Comparison of ENCODE assay signal across 1 cellular context in genomic region chr14:99683619-99684355, GRCh38.
A peak's percentile ranks its signal among the peaks of the same experiment; 100 is the strongest.
TF ChIP-seq lines count a peak whose summit lies in the region.

TSS of gene CYP46A1 (plus strand) at chr14:99684298. CDS start at chr14:99684418, 120 bp downstream.

TF ChIP-seq in HepG2, 621 proteins besides CTCF, POLR2A, EP300 and RAD21 (continued from another document and continues in another):
- TF ChIP-seq MTA1 (CRISPR knock-in tag; IDR thresholded peaks at IDR 0.05; ENCODE audit: borderline replicate concordance) (peak; percentile 44; the same call in 1 of the 2 replicates), TFDP2 (CRISPR knock-in tag; IDR thresholded peaks at IDR 0.05) (peak; percentile 64; the same call in 1 of the 2 replicates), GATAD1 (CRISPR knock-in tag; IDR thresholded peaks at IDR 0.05) (peak; percentile 89), AKNA (CRISPR knock-in tag; IDR thresholded peaks at IDR 0.05; ENCODE audit: borderline replicate concordance) (no peak), SALL1 (CRISPR knock-in tag; IDR thresholded peaks at IDR 0.05) (no peak), ELK4 (CRISPR knock-in tag; IDR thresholded peaks at IDR 0.05; ENCODE audit: borderline replicate concordance) (no peak), MAX (IDR thresholded peaks at IDR 0.05) (peak; percentile 43; the same call in 1 of the 2 replicates), TMF1 (CRISPR knock-in tag; IDR thresholded peaks at IDR 0.05; ENCODE audit: low read depth) (0 out of 2 replicates have a peak, but pooled peaks have one; percentile 20), ARHGAP35 (CRISPR knock-in tag; IDR thresholded peaks at IDR 0.05; ENCODE audit: borderline replicate concordance) (peak; percentile 21; the same call in 1 of the 2 replicates), ZBTB39 (CRISPR knock-in tag; IDR thresholded peaks at IDR 0.05) (no peak), ZNF124 (CRISPR knock-in tag; IDR thresholded peaks at IDR 0.05) (no peak), ZNF614 (CRISPR knock-in tag; IDR thresholded peaks at IDR 0.05; ENCODE audit: borderline replicate concordance) (no peak), ZFX (CRISPR knock-in tag; IDR thresholded peaks at IDR 0.05; ENCODE audit: low read depth) (peak; percentile 77), MED1 (CRISPR knock-in tag; IDR thresholded peaks at IDR 0.05) (0 out of 2 replicates have a peak, but pooled peaks have one; percentile 33), ZNF619 (CRISPR knock-in tag; IDR thresholded peaks at IDR 0.05) (no peak), ZNF44 (CRISPR knock-in tag; IDR thresholded peaks at IDR 0.05) (no peak), KDM5A (IDR thresholded peaks at IDR 0.05; ENCODE audit: borderline replicate concordance, low read length) (peak; percentile 95), ZNF501 (CRISPR knock-in tag; IDR thresholded peaks at IDR 0.05) (0 out of 2 replicates have a peak, but pooled peaks have one; percentile 64), ADNP (CRISPR knock-in tag; IDR thresholded peaks at IDR 0.05) (no peak), HOXA5 (CRISPR knock-in tag; IDR thresholded peaks at IDR 0.05) (0 out of 2 replicates have a peak, but pooled peaks have one; percentile 36), SNAPC4 (CRISPR knock-in tag; IDR thresholded peaks at IDR 0.05) (no peak), CEBPZ (IDR thresholded peaks at IDR 0.05; ENCODE audit: low read length) (no peak), REST (IDR thresholded peaks at IDR 0.05; ENCODE audit: borderline replicate concordance in 1 of 2, low read depth in 1 of 2, low read length in 2 of 2) (no peak), ZNF737 (CRISPR knock-in tag; IDR thresholded peaks at IDR 0.05; ENCODE audit: borderline replicate concordance) (no peak), NPAS2 (CRISPR knock-in tag; IDR thresholded peaks at IDR 0.05; ENCODE audit: borderline replicate concordance) (no peak), ZNF724P (CRISPR knock-in tag; IDR thresholded peaks at IDR 0.05; ENCODE audit: borderline replicate concordance) (0 out of 2 replicates have a peak, but pooled peaks have one; percentile 52), MXI1 (IDR thresholded peaks at IDR 0.05; ENCODE audit: borderline replicate concordance, low read depth, low read length) (peak; percentile 89; the same call in 1 of the 3 replicates), ZNF576 (CRISPR knock-in tag; IDR thresholded peaks at IDR 0.05) (no peak), DMAP1 (CRISPR knock-in tag; IDR thresholded peaks at IDR 0.05) (0 out of 2 replicates have a peak, but pooled peaks have one; percentile 27)
